2 cellular contexts compared by ENCODE assay signal in genomic region chr12:6370576-6370935, GRCh38.
TF ChIP-seq lines count a peak whose summit lies in the region.

No MANE protein-coding gene starts in this region.

TF ChIP-seq in SK-N-SH, 30 proteins besides CTCF, POLR2A, EP300 and RAD21 (continued from another document):
- TF ChIP-seq GATA2 (CRISPR knock-in tag; IDR thresholded peaks at IDR 0.05) (no peak), PBX3 (IDR thresholded peaks at IDR 0.05) (no peak), MEF2A (IDR thresholded peaks at IDR 0.05; ENCODE audit: borderline replicate concordance, low read depth) (no peak), EZH2phosphoT487 (IDR thresholded peaks at IDR 0.05; ENCODE audit: borderline replicate concordance, low read depth) (no peak), IRF3 (IDR thresholded peaks at IDR 0.05; ENCODE audit: low read depth, low read length) (no peak), YY1 (IDR thresholded peaks at IDR 0.05; ENCODE audit: low read depth) (no peak), USF2 (IDR thresholded peaks at IDR 0.05; ENCODE audit: borderline replicate concordance, low read depth, low read length) (no peak)
TF ChIP-seq in SK-N-SH: peak in this region for 0.

TF ChIP-seq in SK-N-SH treated with all-trans-retinoic acid at 6 μM for 48 hours, 23 proteins besides CTCF, POLR2A, EP300 and RAD21 (continued from another document):
- TF ChIP-seq PATZ1 (CRISPR knock-in tag; IDR thresholded peaks at IDR 0.05; ENCODE audit: borderline replicate concordance) (no peak), ARNTL (CRISPR knock-in tag; IDR thresholded peaks at IDR 0.05; ENCODE audit: borderline replicate concordance, low read depth) (no peak), TCF4 (CRISPR knock-in tag; IDR thresholded peaks at IDR 0.05; ENCODE audit: borderline replicate concordance) (no peak), CSDC2 (CRISPR knock-in tag; IDR thresholded peaks at IDR 0.05) (no peak), RARB (CRISPR knock-in tag; IDR thresholded peaks at IDR 0.05) (no peak), SNAI2 (CRISPR knock-in tag; IDR thresholded peaks at IDR 0.05) (no peak), POU6F1 (CRISPR knock-in tag; IDR thresholded peaks at IDR 0.05; ENCODE audit: borderline replicate concordance, low read depth) (no peak), BACH2 (CRISPR knock-in tag; IDR thresholded peaks at IDR 0.05; ENCODE audit: borderline replicate concordance) (no peak), ZNF8 (CRISPR knock-in tag; IDR thresholded peaks at IDR 0.05) (no peak)
